16 cellular contexts compared by ENCODE assay signal in the genomic region with DNA sequence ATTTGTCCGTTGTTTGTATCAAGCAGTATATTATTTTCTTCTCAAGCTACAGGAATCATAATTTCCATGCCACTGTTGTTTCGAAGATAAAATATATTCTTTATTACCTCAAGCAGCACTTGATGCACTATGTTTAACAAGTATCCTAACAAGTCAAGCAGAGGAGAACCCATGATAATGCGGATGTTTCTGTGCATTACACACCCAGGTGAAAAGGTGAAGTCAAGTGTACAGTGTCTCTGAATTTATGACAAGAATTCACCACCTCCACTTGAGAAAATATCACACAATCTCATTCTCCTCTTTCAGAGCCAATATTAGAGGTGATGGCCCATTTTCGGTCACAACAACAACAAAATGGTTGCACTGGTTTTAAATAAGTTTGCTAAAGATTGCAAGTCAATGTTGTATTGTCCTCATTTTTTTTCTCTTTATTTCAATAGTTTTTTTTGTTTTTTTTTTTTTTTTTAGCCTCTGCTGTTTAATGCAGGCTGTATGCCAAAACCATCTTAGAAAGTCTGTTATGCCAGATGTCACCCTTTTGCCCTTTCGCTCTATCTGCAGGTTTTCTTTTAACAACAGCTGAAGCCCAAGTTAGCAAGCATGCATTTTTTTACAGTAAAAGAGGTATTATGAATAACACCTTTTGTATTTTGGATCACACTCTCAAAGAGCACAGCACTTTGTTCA.
DNase-seq lines count a peak whose midpoint lies in the region; ATAC-seq and TF ChIP-seq lines count a peak whose summit lies in the region.
"Had no signal": no experiment of that assay in that cellular context is flagged by ENCODE, and none has a peak within 500 bp of the region (broad histone marks: within the 10 kb centered on the region; RNA-seq: fewer than 3 reads in every experiment).

No MANE protein-coding gene starts in this region.

- no peak overlapping the region for H3K4me3 ChIP-seq in mucosa of rectum (ENCODE audit: low read length in 2 of 2)
- H3K4me3 ChIP-seq: gastroesophageal sphincter, skin epidermis, testis had no signal

- peak overlapping the region; percentile 31 to 32 for H3K27ac ChIP-seq in mucosa of rectum (ENCODE audit: low read depth in 2 of 2, low read length in 2 of 2)
- H3K27ac ChIP-seq: gastroesophageal sphincter, skin epidermis, testis had no signal

- ATAC-seq in SK-N-SH treated with all-trans-retinoic acid at 6 μM for 48 hours (no peak), HG02623 (IDR thresholded peaks at IDR 0.05; ENCODE audit: unreplicated experiment) (no peak)
- ATAC-seq: gastroesophageal sphincter had no signal

- H3K4me1 ChIP-seq in mucosa of rectum (ENCODE audit: control insufficient read depth in 2 of 2, insufficient read depth in 2 of 2, low read length in 2 of 2), result peaks cover 5 to 10% of the 10 kb centered on the region in 2 donors
- H3K4me1 ChIP-seq: gastroesophageal sphincter had no signal

- no peaks in the 10 kb centered on the region for H3K9me3 ChIP-seq in mucosa of rectum (ENCODE audit: control insufficient read depth in 2 of 2, low read length in 2 of 2)
- H3K9me3 ChIP-seq: gastroesophageal sphincter, testis had no signal

- no peaks in the 10 kb centered on the region for H3K27me3 ChIP-seq in mucosa of rectum (ENCODE audit: control insufficient read depth in 2 of 2, insufficient read depth in 2 of 2, low read length in 2 of 2)
- H3K27me3 ChIP-seq: gastroesophageal sphincter, testis had no signal

- no peak overlapping the region for H3K9ac ChIP-seq in mucosa of rectum (ENCODE audit: low read depth in 1 of 2, low read length in 2 of 2)

- no peaks in the 10 kb centered on the region for H3K36me3 ChIP-seq in mucosa of rectum (ENCODE audit: control insufficient read depth in 2 of 2, insufficient read depth in 2 of 2, low read length in 2 of 2)
- H3K36me3 ChIP-seq: gastroesophageal sphincter had no signal

- DNase-seq in DMS79 treated with DMSO at 0.1 percent for 48 hours (lab: John Stamatoyannopoulos, UW) (peak; percentile 53), NCI-H1694 treated with DMSO at 0.1 percent for 48 hours (lab: John Stamatoyannopoulos, UW) (peak; percentile 97), COLO668 (lab: John Stamatoyannopoulos, UW; ENCODE audit: unreplicated experiment) (no peak), SKM-1 (lab: John Stamatoyannopoulos, UW; ENCODE audit: unreplicated experiment) (no peak), NCI-H1048 (lab: John Stamatoyannopoulos, UW) (no peak)
- DNase-seq: activated CD4-positive, alpha-beta T cell treated with anti-CD3 and anti-CD28 coated beads for 1 hour; activated T-cell treated with anti-CD3 and anti-CD28 coated beads, Interleukin-2, amount 50 U/mL, for 1 hour; CD4-positive, CD25-positive, alpha-beta regulatory T cell; Kasumi-1; kidney had no signal

TF ChIP-seq in SK-N-SH treated with all-trans-retinoic acid at 6 μM for 48 hours, 23 proteins besides CTCF, POLR2A, EP300 and RAD21:
- TF ChIP-seq, protein P1, sequence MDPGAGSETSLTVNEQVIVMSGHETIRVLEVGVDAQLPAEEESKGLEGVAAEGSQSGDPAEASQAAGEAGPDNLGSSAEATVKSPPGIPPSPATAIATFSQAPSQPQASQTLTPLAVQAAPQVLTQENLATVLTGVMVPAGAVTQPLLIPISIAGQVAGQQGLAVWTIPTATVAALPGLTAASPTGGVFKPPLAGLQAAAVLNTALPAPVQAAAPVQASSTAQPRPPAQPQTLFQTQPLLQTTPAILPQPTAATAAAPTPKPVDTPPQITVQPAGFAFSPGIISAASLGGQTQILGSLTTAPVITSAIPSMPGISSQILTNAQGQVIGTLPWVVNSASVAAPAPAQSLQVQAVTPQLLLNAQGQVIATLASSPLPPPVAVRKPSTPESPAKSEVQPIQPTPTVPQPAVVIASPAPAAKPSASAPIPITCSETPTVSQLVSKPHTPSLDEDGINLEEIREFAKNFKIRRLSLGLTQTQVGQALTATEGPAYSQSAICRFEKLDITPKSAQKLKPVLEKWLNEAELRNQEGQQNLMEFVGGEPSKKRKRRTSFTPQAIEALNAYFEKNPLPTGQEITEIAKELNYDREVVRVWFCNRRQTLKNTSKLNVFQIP (CRISPR knock-in tag; IDR thresholded peaks at IDR 0.05; ENCODE audit: borderline replicate concordance, low read depth), result no peak
- TF ChIP-seq ESRRG (CRISPR knock-in tag; IDR thresholded peaks at IDR 0.05), result no peak
- 0 out of 2 replicates have a peak, but pooled peaks have one; percentile 40 for TF ChIP-seq TCF4 (CRISPR knock-in tag; IDR thresholded peaks at IDR 0.05; ENCODE audit: borderline replicate concordance)
- TF ChIP-seq, protein P2, sequence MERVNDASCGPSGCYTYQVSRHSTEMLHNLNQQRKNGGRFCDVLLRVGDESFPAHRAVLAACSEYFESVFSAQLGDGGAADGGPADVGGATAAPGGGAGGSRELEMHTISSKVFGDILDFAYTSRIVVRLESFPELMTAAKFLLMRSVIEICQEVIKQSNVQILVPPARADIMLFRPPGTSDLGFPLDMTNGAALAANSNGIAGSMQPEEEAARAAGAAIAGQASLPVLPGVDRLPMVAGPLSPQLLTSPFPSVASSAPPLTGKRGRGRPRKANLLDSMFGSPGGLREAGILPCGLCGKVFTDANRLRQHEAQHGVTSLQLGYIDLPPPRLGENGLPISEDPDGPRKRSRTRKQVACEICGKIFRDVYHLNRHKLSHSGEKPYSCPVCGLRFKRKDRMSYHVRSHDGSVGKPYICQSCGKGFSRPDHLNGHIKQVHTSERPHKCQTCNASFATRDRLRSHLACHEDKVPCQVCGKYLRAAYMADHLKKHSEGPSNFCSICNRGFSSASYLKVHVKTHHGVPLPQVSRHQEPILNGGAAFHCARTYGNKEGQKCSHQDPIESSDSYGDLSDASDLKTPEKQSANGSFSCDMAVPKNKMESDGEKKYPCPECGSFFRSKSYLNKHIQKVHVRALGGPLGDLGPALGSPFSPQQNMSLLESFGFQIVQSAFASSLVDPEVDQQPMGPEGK (CRISPR knock-in tag; IDR thresholded peaks at IDR 0.05; ENCODE audit: borderline replicate concordance), result no peak
- no peak for TF ChIP-seq ZNF8 (CRISPR knock-in tag; IDR thresholded peaks at IDR 0.05)

Comparison
In these comparisons a context has a peak if more than half of its experiments do, and no peak if none do; other contexts are left out.
1. DNase-seq: peak in DMS79 treated with DMSO at 0.1 percent for 48 hours (single experiment) and NCI-H1694 treated with DMSO at 0.1 percent for 48 hours (single experiment); none in COLO668 (single experiment), SKM-1 (single experiment) and NCI-H1048 (single experiment).